ENCODE assay signal across 18 cellular contexts in genomic region chr3:124702950-124703349, GRCh38. TPM values are rescaled to one million over a fixed set of nuclear protein-coding genes. Genes with fewer than 3 reads are reported as not detected.
DNase-seq lines count a peak whose midpoint lies in the region; ATAC-seq, FAIRE-seq and TF ChIP-seq lines count a peak whose summit lies in the region.
"Had no signal": no experiment of that assay in that cellular context is flagged by ENCODE, and none has a peak within 500 bp of the region (broad histone marks: within the 10 kb centered on the region; RNA-seq: fewer than 3 reads in every experiment).

No MANE protein-coding gene starts in this region.

- peak overlapping the region; percentile 97; the same call in 2 of the 3 replicates for H2BK15ac ChIP-seq in IMR-90 (ENCODE audit: low read depth, low read length)
- H2BK15ac ChIP-seq in mesenchymal stem cell (ENCODE audit: low read depth, poor library complexity, severe bottlenecking), result no peak overlapping the region

- H3K18ac ChIP-seq in IMR-90 (ENCODE audit: low read depth, low read length), result peak overlapping the region; percentile 18; the same call in 1 of the 2 replicates
- no peak overlapping the region for H3K18ac ChIP-seq in mesenchymal stem cell (ENCODE audit: low read depth in 1 of 2, low read length in 2 of 2)

- no peak overlapping the region for H4K5ac ChIP-seq in IMR-90 (ENCODE audit: low read depth, low read length)

- no peaks in the 10 kb centered on the region for H3K4me1 Mint-ChIP-seq in natural killer cell treated with Interleukin-12 subunit alpha and Interleukin-12 subunit beta and Interleukin-15 and Interleukin-18, amount 100 ng/mL, for 72 hours (ENCODE audit: low read depth in 2 of 2)

- SMC1A ChIA-PET in GM12878 (lab: Charles Lee; ENCODE audit: uncharacterized antibody, unreplicated experiment), result interaction anchor here (0.9 to 5.0 kb wide), 5 partner anchors 14 to 143 kb away, joined by 3 to 25 read pairs (median 4); no protein-coding TSS in a partner anchor

- no peaks in the 10 kb centered on the region for H3K36me3 Mint-ChIP-seq in natural killer cell treated with Interleukin-12 subunit alpha and Interleukin-12 subunit beta and Interleukin-15 and Interleukin-18, amount 100 ng/mL, for 72 hours
- H3K36me3 Mint-ChIP-seq: CD8-positive, alpha-beta T cell had no signal

- H3K27me3 Mint-ChIP-seq in natural killer cell treated with Interleukin-12 subunit alpha and Interleukin-12 subunit beta and Interleukin-15 and Interleukin-18, amount 100 ng/mL, for 72 hours, result peaks cover 25 to 40% of the 10 kb centered on the region in 2 donors

- H3K4me1 ChIP-seq in BLaER1 (peaks cover 40% of the 10 kb centered on the region), IMR-90 (ENCODE audit: control insufficient read depth, insufficient read depth, low read length) (peaks cover 4% of the 10 kb centered on the region; the same call in 1 of the 2 replicates), GM12878 (ENCODE audit: control insufficient read depth, insufficient read depth, low read length) (no peaks in the 10 kb centered on the region), mesenchymal stem cell (ENCODE audit: control insufficient read depth, insufficient read depth, low read depth, low read length) (peaks cover 9% of the 10 kb centered on the region)

- no peak for TF ChIP-seq EP300 in GM12878 (IDR thresholded peaks at IDR 0.05; ENCODE audit: borderline replicate concordance in 1 of 2, control insufficient read depth in 1 of 2, low read depth in 2 of 2, low read length in 2 of 2)

- no peaks in the 10 kb centered on the region for H3K79me2 ChIP-seq in GM12878 (ENCODE audit: control insufficient read depth, insufficient read depth, low read length)

- H3K4me2 ChIP-seq in BLaER1 (peak overlapping the region; percentile 46), IMR-90 (ENCODE audit: low read depth, low read length) (no peak overlapping the region), GM12878 (ENCODE audit: control insufficient read depth, insufficient read depth) (no peak overlapping the region), mesenchymal stem cell (ENCODE audit: low read length, poor library complexity, severe bottlenecking) (peak overlapping the region; percentile 39)

- no peak overlapping the region for H3K56ac ChIP-seq in IMR-90 (ENCODE audit: extremely low read depth, insufficient read depth, low read length)

- H3K23ac ChIP-seq in IMR-90 (ENCODE audit: low read depth, low read length), result peak overlapping the region; percentile 55; the same call in 1 of the 2 replicates
- no peak overlapping the region for H3K23ac ChIP-seq in mesenchymal stem cell (ENCODE audit: low read length in 2 of 2)

- dilution Hi-C loops in IMR-90 (cut with HindIII; ENCODE audit: low sequenced_read_pairs, unreplicated experiment), result no loop called here

- H3K14ac ChIP-seq in IMR-90 (replicated peaks; ENCODE audit: low read depth, low read length), result peak overlapping the region; percentile 51
- no peak overlapping the region for H3K14ac ChIP-seq in mesenchymal stem cell (ENCODE audit: low read length in 2 of 2)

- H2AK5ac ChIP-seq in IMR-90 (ENCODE audit: low read depth, low read length) (peak overlapping the region; percentile 77; the same call in 1 of the 2 replicates), mesenchymal stem cell (ENCODE audit: low read length, severe bottlenecking) (peak overlapping the region; percentile 23)

- TF ChIP-seq RAD21 in IMR-90 (IDR thresholded peaks at IDR 0.05; ENCODE audit: low read length) (no peak), GM12878 (IDR thresholded peaks at IDR 0.05; ENCODE audit: insufficient read depth, low read depth, low read length) (no peak)

- no peak for TF ChIP-seq CTCF in IMR-90 (conservative IDR thresholded peaks at IDR 0.05; ENCODE audit: low read depth, low read length)
- no peak for TF ChIP-seq CTCF in GM12878 (IDR thresholded peaks at IDR 0.05 in 2 of 3, conservative IDR thresholded peaks at IDR 0.05 in 1 of 3; ENCODE audit: control insufficient read depth in 2 of 3, extremely low read depth in 1 of 3, insufficient read depth in 1 of 3, low read depth in 3 of 3, low read length in 3 of 3)

- H3K27ac ChIP-seq in BLaER1 (no peak overlapping the region), IMR-90 (ENCODE audit: insufficient read depth, low read length) (no peak overlapping the region), GM12878 (ENCODE audit: control insufficient read depth, insufficient read depth) (no peak overlapping the region), mesenchymal stem cell (ENCODE audit: low read length, poor library complexity, severe bottlenecking) (no peak overlapping the region)

- H3K4me3 ChIP-seq in BLaER1 (no peak overlapping the region), IMR-90 (ENCODE audit: insufficient read depth, low read depth, low read length) (no peak overlapping the region), GM12878 (no peak overlapping the region), mesenchymal stem cell (ENCODE audit: insufficient read depth in 1 of 2, low read depth in 1 of 2, low read length in 2 of 2) (no peak overlapping the region)
- H3K4me3 ChIP-seq: K562 had no signal

- H3K27me3 ChIP-seq in BLaER1 (no peaks in the 10 kb centered on the region), IMR-90 (ENCODE audit: control insufficient read depth, insufficient read depth, low read length) (no peaks in the 10 kb centered on the region), GM12878 (replicated peaks in 1 of 2; ENCODE audit: control insufficient read depth in 2 of 2, insufficient read depth in 2 of 2, low read length in 1 of 2) (peaks cover 0 to 3% of the 10 kb centered on the region in 2 experiments; a peak in 1 of 4 replicates), mesenchymal stem cell (ENCODE audit: control insufficient read depth in 1 of 2, insufficient read depth in 1 of 2, low read length in 2 of 2) (no peaks in the 10 kb centered on the region)

- H2BK120ac ChIP-seq in IMR-90 (ENCODE audit: low read depth, low read length) (peak overlapping the region; percentile 75), mesenchymal stem cell (ENCODE audit: low read depth, low read length) (no peak overlapping the region)

- H3K36me3 ChIP-seq in BLaER1 (no peaks in the 10 kb centered on the region), IMR-90 (ENCODE audit: control insufficient read depth, insufficient read depth, low read length) (no peaks in the 10 kb centered on the region), GM12878 (ENCODE audit: control insufficient read depth in 2 of 2, insufficient read depth in 2 of 2, low read length in 1 of 2) (no peaks in the 10 kb centered on the region), mesenchymal stem cell (ENCODE audit: control insufficient read depth in 1 of 2, insufficient read depth in 2 of 2, low read depth in 1 of 2, low read length in 2 of 2) (no peaks in the 10 kb centered on the region)

- no peak overlapping the region for H3K9ac ChIP-seq in BLaER1
- H3K9ac ChIP-seq in IMR-90 (ENCODE audit: low read depth, low read length), result no peak overlapping the region
- H3K9ac ChIP-seq in GM12878 (ENCODE audit: control insufficient read depth, insufficient read depth, low read length), result no peak overlapping the region
- no peak overlapping the region for H3K9ac ChIP-seq in mesenchymal stem cell (ENCODE audit: low read length)

- no peak overlapping the region for H3K4me3 Mint-ChIP-seq in natural killer cell treated with Interleukin-12 subunit alpha and Interleukin-12 subunit beta and Interleukin-15 and Interleukin-18, amount 100 ng/mL, for 72 hours
- H3K4me3 Mint-ChIP-seq: CD8-positive, alpha-beta T cell; HFFc6 had no signal

- H3K9me3 Mint-ChIP-seq in natural killer cell treated with Interleukin-12 subunit alpha and Interleukin-12 subunit beta and Interleukin-15 and Interleukin-18, amount 100 ng/mL, for 72 hours, result no peaks in the 10 kb centered on the region
- H3K9me3 Mint-ChIP-seq: CD8-positive, alpha-beta T cell; HFFc6 had no signal

- H2BK20ac ChIP-seq in IMR-90 (ENCODE audit: low read depth, low read length), result peak overlapping the region; percentile 80; the same call in 1 of the 2 replicates

- H3K79me1 ChIP-seq in IMR-90 (ENCODE audit: low read depth in 1 of 2, low read length in 2 of 2) (peaks cover 0 to 3% of the 10 kb centered on the region in 2 experiments; a peak in 1 of 4 replicates), mesenchymal stem cell (replicated peaks; ENCODE audit: low read length, poor library complexity, severe bottlenecking) (peaks cover 4% of the 10 kb centered on the region)

- H4K8ac ChIP-seq in IMR-90 (ENCODE audit: low read depth in 2 of 2, low read length in 2 of 2) (0 out of 4 replicates have a peak overlapping the region, but pooled peaks of 1 of the 2 experiments have one; percentile 21), mesenchymal stem cell (ENCODE audit: low read length) (no peak overlapping the region)

- H2BK5ac ChIP-seq in IMR-90 (ENCODE audit: low read depth, low read length, poor library complexity, severe bottlenecking) (no peak overlapping the region), mesenchymal stem cell (ENCODE audit: low read depth, low read length, poor library complexity, severe bottlenecking) (no peak overlapping the region)

- H3K4ac ChIP-seq in IMR-90 (ENCODE audit: low read depth, low read length) (peak overlapping the region; percentile 72), mesenchymal stem cell (ENCODE audit: low read depth in 1 of 2, low read length in 2 of 2) (no peak overlapping the region)

- no peak overlapping the region for H2AK9ac ChIP-seq in IMR-90 (replicated peaks; ENCODE audit: low read depth, low read length, poor library complexity)

- peak overlapping the region; percentile 54 for H2AFZ ChIP-seq in IMR-90 (replicated peaks; ENCODE audit: low read length, poor library complexity)
- no peak overlapping the region for H2AFZ ChIP-seq in GM12878 (ENCODE audit: control insufficient read depth, low read depth, low read length)
- no peak overlapping the region for H2AFZ ChIP-seq in mesenchymal stem cell (ENCODE audit: low read depth, low read length)

- DNase-seq in IMR-90, result no peak
- no peak for DNase-seq in GM12878 (ENCODE audit: low read depth, low spot score)
- no peak for DNase-seq in mesenchymal stem cell
- no peak for DNase-seq in natural killer cell treated with Interleukin-12 subunit alpha and Interleukin-12 subunit beta and Interleukin-15 and Interleukin-18, amount 100 ng/mL, for 72 hours (ENCODE audit: low spot score)
- no peak for DNase-seq in NCI-H446 (lab: John Stamatoyannopoulos, UW)
- no peak for DNase-seq in NOMO-1 treated with DMSO at 0.1 percent for 48 hours (lab: John Stamatoyannopoulos, UW; ENCODE audit: unreplicated experiment)
- DNase-seq: AML-193; Calu3; CD8-positive, alpha-beta T cell; DMS79 treated with DMSO at 0.1 percent for 48 hours; GF-D8; GOT3; H7; HFFc6 had no signal

- RAD21 ChIA-PET in GM12878 (lab: Charles Lee; ENCODE audit: unreplicated experiment), result no interaction called here

- whole genome bisulfite sequencing in IMR-90 (ENCODE audit: extremely low coverage in 2 of 2, insufficient read length in 1 of 2), 2 experiments, result no CpG with 5 or more reads among the region's 7 CpGs
- 13% methylated on average over 7 of the region's 7 CpGs for WGBS in GM12878 (ENCODE audit: insufficient coverage, insufficient replicate concordance, low lambda C conversion rate, missing lambda C conversion rate)
- 80% methylated on average over 6 of the region's 7 CpGs for WGBS in mesenchymal stem cell

- peak overlapping the region; percentile 55; the same call in 1 of the 2 replicates for H4K91ac ChIP-seq in IMR-90 (ENCODE audit: insufficient read depth, low read depth, low read length)
- no peak overlapping the region for H4K91ac ChIP-seq in mesenchymal stem cell (ENCODE audit: low read length)

- H3K9me3 ChIP-seq in BLaER1 (no peaks in the 10 kb centered on the region), IMR-90 (ENCODE audit: control insufficient read depth, insufficient read depth, low read length) (no peaks in the 10 kb centered on the region), GM12878 (replicated peaks; ENCODE audit: control insufficient read depth, insufficient read depth, low read length) (no peaks in the 10 kb centered on the region), mesenchymal stem cell (ENCODE audit: control insufficient read depth, low read length) (no peaks in the 10 kb centered on the region)

- H3K9me1 ChIP-seq in IMR-90 (ENCODE audit: insufficient read depth, low read length), result peaks cover 4% of the 10 kb centered on the region

- FAIRE-seq in GM12878 (lab: Jason Lieb, UNC), result no peak
- FAIRE-seq: A204.1, K562 had no signal

- H2BK12ac ChIP-seq in mesenchymal stem cell (ENCODE audit: low read length in 2 of 2), result no peak overlapping the region

- intact Hi-C loops in IMR-90 (cut with micrococcal nuclease), result no loop called here
- intact Hi-C loops in GM12878 (cut with micrococcal nuclease; ENCODE audit: unreplicated experiment), result no loop called here

- no peak overlapping the region for H3K27ac Mint-ChIP-seq in natural killer cell treated with Interleukin-12 subunit alpha and Interleukin-12 subunit beta and Interleukin-15 and Interleukin-18, amount 100 ng/mL, for 72 hours
- H3K27ac Mint-ChIP-seq: CD8-positive, alpha-beta T cell; HFFc6 had no signal

- POLR2A ChIA-PET in IMR-90 (lab: Charles Lee; ENCODE audit: unreplicated experiment), result no interaction called here
- POLR2A ChIA-PET in GM12878 (lab: Charles Lee), result no interaction called here

- in situ Hi-C loops in IMR-90 (cut with MboI; ENCODE audit: low sequenced_read_pairs), result no loop called here
- in situ Hi-C loops in GM12878 (cut with MboI), result no loop called here

- BruUV-seq in IMR-90 (replicated peaks; lab: Mats Ljungman, UMichigan), result no TSS peak
- no TSS peak for BruUV-seq in GM12878 (replicated peaks; lab: Mats Ljungman, UMichigan)

- no peak for TF ChIP-seq POLR2A in IMR-90 (IDR thresholded peaks at IDR 0.05; ENCODE audit: low read depth, low read length)
- no peak for TF ChIP-seq POLR2A in GM12878 (IDR thresholded peaks at IDR 0.05; ENCODE audit: low read depth, low read length)

- no peaks in the 10 kb centered on the region for H4K20me1 ChIP-seq in BLaER1
- no peaks in the 10 kb centered on the region for H4K20me1 ChIP-seq in IMR-90 (ENCODE audit: insufficient read depth, low read length)
- H4K20me1 ChIP-seq in GM12878 (ENCODE audit: control insufficient read depth, insufficient read depth), result no peaks in the 10 kb centered on the region

- ATAC-seq in IMR-90 (ENCODE audit: low read depth), result no peak
- peak; percentile 64 for ATAC-seq in GM12878
- ATAC-seq in natural killer cell treated with Interleukin-12 subunit alpha and Interleukin-12 subunit beta and Interleukin-15 and Interleukin-18, amount 100 ng/mL, for 72 hours, result no peak
- ATAC-seq: CD8-positive, alpha-beta T cell; HCT116; K562 had no signal

- CTCF ChIA-PET in IMR-90 (lab: Yijun Ruan, JAX) (interaction anchor here (0.9 kb wide), 1 partner anchor 14 kb away, joined by 4 read pairs; no protein-coding TSS in a partner anchor), GM12878 (lab: Yijun Ruan, JAX) (interaction anchor here (2.0 kb wide), 1 partner anchor 143 kb away, joined by 21 read pairs; no protein-coding TSS in a partner anchor)

RNA-seq across cellular contexts. Expression of gene UMPS, which starts 27.3 kb away (rescaled TPM):
- 26.7 and 40.5 TPM in 2 replicates for total RNA-seq in IMR-90 (2012; rRNA removed)
- polyA plus RNA-seq in IMR-90 (2012; rRNA removed), result 18.7 and 21.5 TPM in 2 replicates
- 6.1 and 18.4 TPM in 2 replicates for polyA plus RNA-seq in IMR-90 (2012; cell fraction: cytosol; rRNA removed)
- polyA plus RNA-seq in IMR-90 (2012; cell fraction: nucleus; rRNA removed; ENCODE audit: low replicate concordance), result 4.2 and 14.1 TPM in 2 replicates
- 58.3 and 67.9 TPM in 2 replicates for total RNA-seq in GM12878 (2013; cell fraction: nucleolus; rRNA removed)
- total RNA-seq in GM12878 (2014; rRNA removed), result 35.1 and 35.9 TPM in 2 replicates
- total RNA-seq in GM12878 (2014; rRNA removed; fragmentation: Illumina TruSeq; extraction: Trizol), result 24.5 and 32.3 TPM in 2 replicates
- total RNA-seq in GM12878 (2021), result 46.9 and 48.8 TPM in 2 replicates
- polyA plus RNA-seq in GM12878 (2011; ENCODE audit: low read depth), result 17.1 TPM
- 54.9 and 60.0 TPM in 2 replicates for polyA plus RNA-seq in GM12878 (2011; rRNA removed)
- polyA plus RNA-seq in GM12878 (2011; cell fraction: cytosol; rRNA removed), result 29.2 and 37.9 TPM in 2 replicates
- 23.0 and 24.3 TPM in 2 replicates for polyA plus RNA-seq in GM12878 (2011; cell fraction: nucleus; rRNA removed)
- polyA plus RNA-seq in GM12878 (2012), result 19.5 and 21.0 TPM in 2 replicates
- polyA plus RNA-seq in GM12878 (2014; fragmentation: Illumina TruSeq; extraction: Trizol), result 26.5 and 32.3 TPM in 2 replicates
- 10 to 100 TPM; 52.1 to 69.2 TPM for polyA plus RNA-seq in GM12878 (2014; fragmentation: Nextera tagmentation; extraction: Ambion mirVana)
- polyA plus RNA-seq in GM12878 (2014; rRNA removed), result 30.6 and 31.9 TPM in 2 replicates
- 10 to 100 TPM; 74.0 to 82.8 TPM for polyA plus RNA-seq in GM12878 (2016; fragmentation: Nextera tagmentation; extraction: Ambion mirVana)
- polyA minus RNA-seq in GM12878 (2011; rRNA and poly(A)+ RNA removed), result 36.8 and 38.3 TPM in 2 replicates
- 11.4 and 11.5 TPM in 2 replicates for polyA minus RNA-seq in GM12878 (2011; cell fraction: cytosol; rRNA and poly(A)+ RNA removed)
- polyA minus RNA-seq in GM12878 (2011; cell fraction: nucleus; rRNA and poly(A)+ RNA removed), result 7.7 and 16.5 TPM in 2 replicates
- polyA plus RNA-seq in mesenchymal stem cell (2013, experiment 1 of 2), result 10.5 TPM
- 10.9 TPM for polyA plus RNA-seq in mesenchymal stem cell (2013, experiment 2 of 2)
- total RNA-seq in natural killer cell treated with Interleukin-12 subunit alpha and Interleukin-12 subunit beta and Interleukin-15 and Interleukin-18, amount 100 ng/mL, for 72 hours, result 10 to 100 TPM; 42.0 to 56.7 TPM

Comparison
In these comparisons a context has a peak if more than half of its experiments do, and no peak if none do; other contexts are left out.
1. H3K4me2 ChIP-seq: peak in BLaER1 (single experiment) and mesenchymal stem cell (single experiment); none in IMR-90 (single experiment) and GM12878 (single experiment).